29 cellular contexts compared by ENCODE assay signal in the genomic region with DNA sequence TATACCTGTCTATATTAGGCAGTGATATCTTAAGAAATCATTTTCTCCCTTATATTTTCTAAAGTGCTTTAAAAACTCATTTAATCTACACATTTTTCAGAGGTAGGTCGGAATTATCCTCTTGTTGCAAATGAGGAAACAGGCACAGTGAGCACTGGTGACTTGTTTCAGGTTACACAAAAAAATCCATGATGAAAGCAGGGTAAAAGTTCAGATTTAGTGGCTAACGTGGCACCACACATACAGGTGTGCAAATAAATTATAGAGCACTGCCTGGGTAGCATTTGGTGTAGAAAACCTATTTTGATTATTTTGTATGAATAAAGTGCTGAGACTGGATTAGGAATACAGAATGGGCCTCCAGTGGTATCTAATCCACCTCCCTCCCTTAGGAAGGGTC.
"Had no signal": no experiment of that assay in that cellular context is flagged by ENCODE, and none has a peak within 500 bp of the region (broad histone marks: within the 10 kb centered on the region; RNA-seq: fewer than 3 reads in every experiment).

No MANE protein-coding gene starts in this region.

- H3K4me2 ChIP-seq: smooth muscle cell had no signal

- ATAC-seq: naive thymus-derived CD8-positive, alpha-beta T cell; natural killer cell treated with Interleukin-12 subunit alpha and Interleukin-12 subunit beta and Interleukin-15 and Interleukin-18, amount 100 ng/mL, for 72 hours; psoas muscle; right cardiac atrium; sciatic nerve; stimulated activated memory B cell treated with anti-CD40 and anti-IgM and Interleukin-4, amounts not matched to agents 10 μg/mL and 1 μg/mL and 100 μg/mL, for 72 hours; stimulated activated naive CD8-positive, alpha-beta T cell treated with anti-CD3 and anti-CD28 coated beads, Interleukin-15, amount 100 ng/mL, for 72 hours; stimulated activated naive CD8-positive, alpha-beta T cell treated with anti-CD3 and anti-CD28 coated beads, Interleukin-15, Interleukin-2, amounts not matched to agents 100 U/mL and 50 U/mL, for 24 hours; upper lobe of right lung had no signal

- H3K27ac ChIP-seq: neutrophil, parathyroid adenoma, psoas muscle, skin epidermis, spleen, suprapubic skin, testis, tibial artery, transverse colon, upper lobe of right lung, uterus had no signal

- H3K4me1 ChIP-seq: psoas muscle, suprapubic skin, tibial artery, transverse colon, upper lobe of right lung, uterus had no signal

- H3K36me3 ChIP-seq: uterus had no signal

- DNase-seq: naive thymus-derived CD8-positive, alpha-beta T cell; nephron progenitor cell; nucleus accumbens; posterior cingulate gyrus; psoas muscle; right cardiac atrium; spleen; stimulated activated CD4-positive, alpha-beta T cell treated with anti-CD3 and anti-CD28 coated beads, Interleukin-12 subunit alpha, Interleukin-12 subunit beta, amount 100 ng/mL, for 4 hours; stimulated activated CD4-positive, alpha-beta T cell treated with anti-CD3 and anti-CD28 coated beads, Interleukin-1b, Interleukin-23, amount 100 ng/mL, for 48 hours; stimulated activated CD4-positive, alpha-beta T cell treated with anti-CD3 and anti-CD28 coated beads, Interleukin-4, amount 100 ng/mL, for 1 hour; stimulated activated CD4-positive, alpha-beta T cell treated with anti-CD3 and anti-CD28 coated beads, Interleukin-4, amount 100 ng/mL, for 4 hours; stimulated activated CD8-positive, alpha-beta memory T cell treated with anti-CD3 and anti-CD28 coated beads, Interleukin-4, amount 100 ng/mL, for 48 hours; stimulated activated naive CD4-positive, alpha-beta T cell; stimulated activated naive CD8-positive, alpha-beta T cell treated with anti-CD3 and anti-CD28 coated beads, Interleukin-15, amount 100 ng/mL, for 72 hours; stimulated activated naive CD8-positive, alpha-beta T cell treated with anti-CD3 and anti-CD28 coated beads, Interleukin-15, Interleukin-2, amounts not matched to agents 100 U/mL and 50 U/mL, for 24 hours; substantia nigra; testis; tibial artery; transverse colon; upper lobe of right lung; uterus had no signal

- H3K9ac ChIP-seq: parathyroid adenoma had no signal

- H2AFZ ChIP-seq: parathyroid adenoma had no signal

- H3K27me3 ChIP-seq: neutrophil, spleen, suprapubic skin, testis, tibial artery, transverse colon, upper lobe of right lung, uterus had no signal

- H3K79me2 ChIP-seq: parathyroid adenoma had no signal

- H3K4me3 ChIP-seq: psoas muscle, skin epidermis, smooth muscle cell, spleen, suprapubic skin, testis, tibial artery, transverse colon, upper lobe of right lung, uterus had no signal

- H3K9me3 ChIP-seq: neutrophil, psoas muscle, spleen, suprapubic skin, testis, tibial artery, transverse colon, upper lobe of right lung, uterus had no signal
